ENCODE assay signal across 8 cellular contexts in genomic region chr11:75142714-75143419, GRCh38. TPM values are rescaled to one million over a fixed set of nuclear protein-coding genes. Genes with fewer than 3 reads are reported as not detected.
DNase-seq lines count a peak whose midpoint lies in the region; ATAC-seq and TF ChIP-seq lines count a peak whose summit lies in the region.

No MANE protein-coding gene starts in this region.

- no peaks in the 10 kb centered on the region for H3K36me3 ChIP-seq in effector memory CD4-positive, alpha-beta T cell (ENCODE audit: control insufficient read depth, insufficient read depth, low read length)

- no peak overlapping the region for H3K27ac Mint-ChIP-seq in progenitor cell of endocrine pancreas

- H3K4me1 ChIP-seq in effector memory CD4-positive, alpha-beta T cell (ENCODE audit: control insufficient read depth, insufficient read depth, low read length, poor library complexity, severe bottlenecking) = peaks cover 22% of the 10 kb centered on the region

- H3K27me3 Mint-ChIP-seq in progenitor cell of endocrine pancreas = peaks cover 35% of the 10 kb centered on the region

- peak; percentile 52 for ATAC-seq in HG02852 (IDR thresholded peaks at IDR 0.05; ENCODE audit: unreplicated experiment)

- DNase-seq in GM04503 (ENCODE audit: low read depth) = peak; percentile 79
- peak; percentile 87 to 94 for DNase-seq in NOMO-1 (lab: John Stamatoyannopoulos, UW; ENCODE audit: unreplicated experiment in 2 of 2)
- DNase-seq in activated CD8-positive, alpha-beta memory T cell treated with anti-CD3 and anti-CD28 coated beads for 24 hours = peak; percentile 86
- peak; percentile 41 to 57 (median 44) for DNase-seq in effector memory CD4-positive, alpha-beta T cell
- DNase-seq in mesenteric fat pad (ENCODE audit: low spot score) = peak; percentile 87
- peak; percentile 41 to 59 for DNase-seq in stimulated activated CD8-positive, alpha-beta memory T cell treated with anti-CD3 and anti-CD28 coated beads, Interleukin-4, amount 100 ng/mL, for 4 hours (ENCODE audit: low read depth in 2 of 2, low spot score in 1 of 2)
- no peak for DNase-seq in progenitor cell of endocrine pancreas (ENCODE audit: low spot score, unreplicated experiment)

- no peaks in the 10 kb centered on the region for H3K9me3 Mint-ChIP-seq in progenitor cell of endocrine pancreas (ENCODE audit: low read depth)

- no peaks in the 10 kb centered on the region for H3K27me3 ChIP-seq in effector memory CD4-positive, alpha-beta T cell (replicated peaks; ENCODE audit: control insufficient read depth, insufficient read depth, low read length, poor library complexity, severe bottlenecking)

- H3K4me3 ChIP-seq in effector memory CD4-positive, alpha-beta T cell (ENCODE audit: insufficient read depth, low read depth, low read length, poor library complexity, severe bottlenecking) = peak overlapping the region; percentile 2

- no peaks in the 10 kb centered on the region for H3K9me3 ChIP-seq in effector memory CD4-positive, alpha-beta T cell (ENCODE audit: control insufficient read depth, low read length)

- no peak for TF ChIP-seq CTCF in progenitor cell of endocrine pancreas (IDR thresholded peaks at IDR 0.05; ENCODE audit: unreplicated experiment)

- no peak overlapping the region for H3K27ac ChIP-seq in effector memory CD4-positive, alpha-beta T cell (ENCODE audit: insufficient read depth, low read length, poor library complexity, severe bottlenecking)

- H3K4me3 Mint-ChIP-seq in progenitor cell of endocrine pancreas (ENCODE audit: low read depth) = no peak overlapping the region

- H3K36me3 Mint-ChIP-seq in progenitor cell of endocrine pancreas (ENCODE audit: insufficient read depth) = no peaks in the 10 kb centered on the region

- peaks cover 6% of the 10 kb centered on the region for H3K4me1 Mint-ChIP-seq in progenitor cell of endocrine pancreas (ENCODE audit: low read depth)

RNA-seq across cellular contexts. Expression of gene SLCO2B1, which starts 8.0 kb away (rescaled TPM):
- total RNA-seq in mesenteric fat pad = 185 TPM
- total RNA-seq in progenitor cell of endocrine pancreas = 6.6 and 7.3 TPM in 2 replicates

RNA-seq across cellular contexts. Expression of gene OR2AT4, which starts 46.2 kb away (rescaled TPM):
- not detected for total RNA-seq in mesenteric fat pad
- total RNA-seq in progenitor cell of endocrine pancreas = not detected in 2 replicates

Comparison
In these comparisons a context has a peak if more than half of its experiments do, and no peak if none do; other contexts are left out.
1. RNA of gene SLCO2B1, which starts 8.0 kb away (total RNA-seq): 185 TPM in mesenteric fat pad (single experiment); 6.6 to 7.3 TPM in progenitor cell of endocrine pancreas; every median in the first group is over 10 times any median in the second.